Comparison of ENCODE assay signal across 1 cellular context in the genomic region with DNA sequence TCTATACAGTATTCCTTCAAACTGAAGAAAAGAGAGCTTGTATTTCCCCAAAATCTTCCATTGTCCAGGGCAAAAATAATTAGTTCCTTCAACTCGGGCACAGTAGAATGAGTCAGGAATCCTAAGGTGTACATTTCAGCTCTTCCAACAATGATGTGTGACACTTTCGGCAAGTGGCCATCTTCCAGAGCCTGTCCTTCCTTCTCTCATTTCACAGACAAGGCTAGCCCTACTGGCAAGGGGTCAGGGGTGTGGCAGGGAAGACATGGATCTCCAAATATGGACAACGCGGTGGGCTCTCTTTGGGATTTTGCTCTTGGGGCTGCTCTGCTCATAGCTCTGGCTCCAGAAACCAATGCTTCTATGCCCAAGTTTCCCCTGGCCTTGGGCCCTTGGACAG.
TF ChIP-seq lines count a peak whose summit lies in the region.

No MANE protein-coding gene starts in this region.

TF ChIP-seq in WTC11, 78 proteins besides CTCF, POLR2A, EP300 and RAD21:
- TF ChIP-seq ZNF671 (CRISPR knock-in tag; IDR thresholded peaks at IDR 0.05) (no peak), ZBTB21 (CRISPR knock-in tag; IDR thresholded peaks at IDR 0.05; ENCODE audit: borderline replicate concordance) (no peak), CBFB (CRISPR knock-in tag; IDR thresholded peaks at IDR 0.05; ENCODE audit: low read depth) (no peak), TEAD4 (CRISPR knock-in tag; IDR thresholded peaks at IDR 0.05) (no peak), ATF1 (CRISPR knock-in tag; IDR thresholded peaks at IDR 0.05) (no peak), ZNF423 (CRISPR knock-in tag; IDR thresholded peaks at IDR 0.05) (no peak), HMGXB4 (CRISPR knock-in tag; IDR thresholded peaks at IDR 0.05) (no peak)
- TF ChIP-seq, protein P1, sequence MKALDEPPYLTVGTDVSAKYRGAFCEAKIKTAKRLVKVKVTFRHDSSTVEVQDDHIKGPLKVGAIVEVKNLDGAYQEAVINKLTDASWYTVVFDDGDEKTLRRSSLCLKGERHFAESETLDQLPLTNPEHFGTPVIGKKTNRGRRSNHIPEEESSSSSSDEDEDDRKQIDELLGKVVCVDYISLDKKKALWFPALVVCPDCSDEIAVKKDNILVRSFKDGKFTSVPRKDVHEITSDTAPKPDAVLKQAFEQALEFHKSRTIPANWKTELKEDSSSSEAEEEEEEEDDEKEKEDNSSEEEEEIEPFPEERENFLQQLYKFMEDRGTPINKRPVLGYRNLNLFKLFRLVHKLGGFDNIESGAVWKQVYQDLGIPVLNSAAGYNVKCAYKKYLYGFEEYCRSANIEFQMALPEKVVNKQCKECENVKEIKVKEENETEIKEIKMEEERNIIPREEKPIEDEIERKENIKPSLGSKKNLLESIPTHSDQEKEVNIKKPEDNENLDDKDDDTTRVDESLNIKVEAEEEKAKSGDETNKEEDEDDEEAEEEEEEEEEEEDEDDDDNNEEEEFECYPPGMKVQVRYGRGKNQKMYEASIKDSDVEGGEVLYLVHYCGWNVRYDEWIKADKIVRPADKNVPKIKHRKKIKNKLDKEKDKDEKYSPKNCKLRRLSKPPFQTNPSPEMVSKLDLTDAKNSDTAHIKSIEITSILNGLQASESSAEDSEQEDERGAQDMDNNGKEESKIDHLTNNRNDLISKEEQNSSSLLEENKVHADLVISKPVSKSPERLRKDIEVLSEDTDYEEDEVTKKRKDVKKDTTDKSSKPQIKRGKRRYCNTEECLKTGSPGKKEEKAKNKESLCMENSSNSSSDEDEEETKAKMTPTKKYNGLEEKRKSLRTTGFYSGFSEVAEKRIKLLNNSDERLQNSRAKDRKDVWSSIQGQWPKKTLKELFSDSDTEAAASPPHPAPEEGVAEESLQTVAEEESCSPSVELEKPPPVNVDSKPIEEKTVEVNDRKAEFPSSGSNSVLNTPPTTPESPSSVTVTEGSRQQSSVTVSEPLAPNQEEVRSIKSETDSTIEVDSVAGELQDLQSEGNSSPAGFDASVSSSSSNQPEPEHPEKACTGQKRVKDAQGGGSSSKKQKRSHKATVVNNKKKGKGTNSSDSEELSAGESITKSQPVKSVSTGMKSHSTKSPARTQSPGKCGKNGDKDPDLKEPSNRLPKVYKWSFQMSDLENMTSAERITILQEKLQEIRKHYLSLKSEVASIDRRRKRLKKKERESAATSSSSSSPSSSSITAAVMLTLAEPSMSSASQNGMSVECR (CRISPR knock-in tag; IDR thresholded peaks at IDR 0.05; ENCODE audit: borderline replicate concordance) = no peak
- TF ChIP-seq, protein P2, sequence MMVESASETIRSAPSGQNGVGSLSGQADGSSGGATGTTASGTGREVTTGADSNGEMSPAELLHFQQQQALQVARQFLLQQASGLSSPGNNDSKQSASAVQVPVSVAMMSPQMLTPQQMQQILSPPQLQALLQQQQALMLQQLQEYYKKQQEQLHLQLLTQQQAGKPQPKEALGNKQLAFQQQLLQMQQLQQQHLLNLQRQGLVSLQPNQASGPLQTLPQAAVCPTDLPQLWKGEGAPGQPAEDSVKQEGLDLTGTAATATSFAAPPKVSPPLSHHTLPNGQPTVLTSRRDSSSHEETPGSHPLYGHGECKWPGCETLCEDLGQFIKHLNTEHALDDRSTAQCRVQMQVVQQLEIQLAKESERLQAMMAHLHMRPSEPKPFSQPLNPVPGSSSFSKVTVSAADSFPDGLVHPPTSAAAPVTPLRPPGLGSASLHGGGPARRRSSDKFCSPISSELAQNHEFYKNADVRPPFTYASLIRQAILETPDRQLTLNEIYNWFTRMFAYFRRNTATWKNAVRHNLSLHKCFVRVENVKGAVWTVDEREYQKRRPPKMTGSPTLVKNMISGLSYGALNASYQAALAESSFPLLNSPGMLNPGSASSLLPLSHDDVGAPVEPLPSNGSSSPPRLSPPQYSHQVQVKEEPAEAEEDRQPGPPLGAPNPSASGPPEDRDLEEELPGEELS (CRISPR knock-in tag; IDR thresholded peaks at IDR 0.05) = no peak
